ENCODE assay signal across 8 cellular contexts in the genomic region with DNA sequence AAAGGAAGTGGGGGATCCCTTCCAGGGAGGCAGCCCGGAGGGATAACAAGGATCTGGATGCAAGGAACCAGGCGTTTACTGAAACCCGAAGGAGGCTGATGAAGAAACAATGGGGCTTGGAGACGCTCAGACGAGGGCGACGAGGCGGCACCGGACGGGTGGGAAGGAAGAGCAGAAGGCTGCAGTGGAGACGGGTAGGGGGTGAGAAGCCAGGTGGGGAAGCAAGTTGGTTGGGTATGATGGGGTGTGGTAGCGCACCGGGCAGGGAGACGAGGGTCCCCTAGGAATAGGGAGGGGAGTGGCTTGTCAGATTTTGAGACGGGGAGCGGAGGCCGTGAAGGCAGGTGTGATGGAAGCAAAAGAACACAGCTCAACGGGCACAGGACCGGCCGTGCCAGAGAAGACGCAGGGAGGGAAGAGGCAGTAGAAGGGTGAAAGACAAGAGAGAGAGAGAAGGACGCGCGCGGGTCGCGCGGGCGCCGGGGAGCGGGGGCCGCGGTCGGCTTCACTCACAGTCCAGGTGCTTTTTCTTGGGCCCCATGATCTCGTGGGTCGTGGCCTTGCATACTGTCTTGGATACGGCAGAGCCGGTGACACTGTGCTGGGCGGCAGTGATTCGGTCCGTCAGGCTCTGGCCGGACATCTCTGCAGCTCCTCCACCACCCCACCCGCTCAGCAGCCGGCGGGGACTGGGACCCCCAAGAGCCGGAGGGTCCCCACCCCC. TPM values are rescaled to one million over a fixed set of nuclear protein-coding genes. Genes with fewer than 3 reads are reported as not detected.
DNase-seq lines count a peak whose midpoint lies in the region; ATAC-seq, FAIRE-seq and TF ChIP-seq lines count a peak whose summit lies in the region.

No MANE protein-coding gene starts in this region.

- H3K4me1 ChIP-seq in HepG2 (ENCODE audit: insufficient read depth, low read length), result peaks cover 38% of the 10 kb centered on the region

- peak overlapping the region; percentile 95 for H3K27ac Mint-ChIP-seq in activated B cell treated with CpG ODN at 0.5 μM for 24 hours

- no peak for TF ChIP-seq POLR2A in HepG2 (IDR thresholded peaks at IDR 0.05; ENCODE audit: insufficient read depth in 1 of 2, low read depth in 2 of 2, low read length in 2 of 2)

- WGBS in HepG2 (ENCODE audit: low lambda C conversion rate), result under 1% methylated on average over 35 of the region's 46 CpGs

- intact Hi-C loops in activated B cell treated with CpG ODN at 0.5 μM for 24 hours (cut with micrococcal nuclease), result loop anchor here (2.0 to 5.0 kb wide), 4 partner anchors 109 to 969 kb away; partner anchors contain the start of genes TMEM126B and TMEM135
- intact Hi-C loops in HepG2 (cut with micrococcal nuclease; ENCODE audit: unreplicated experiment), result loop anchor here (2.0 to 10.0 kb wide), 3 partner anchors 125 to 443 kb away; partner anchors contain the start of genes DLG2 and TMEM126B

- TF ChIP-seq RAD21 in HepG2 (CRISPR knock-in tag; IDR thresholded peaks at IDR 0.05), result no peak

- in situ Hi-C loops in KBM-7 (cut with MboI; ENCODE audit: low pct_unique_long_range_greater_than_20kb, low sequenced_read_pairs), result no loop called here
- in situ Hi-C loops in HepG2 (cut with HindIII; ENCODE audit: extremely low pct_ligation_motif_present, low pct_unique_long_range_greater_than_20kb), result no loop called here

- H3K36me3 Mint-ChIP-seq in activated B cell treated with CpG ODN at 0.5 μM for 24 hours (ENCODE audit: low read depth), result peaks cover 18% of the 10 kb centered on the region

- CTCF ChIA-PET in activated B cell treated with CpG ODN at 0.5 μM for 24 hours (lab: Charles Lee) (interaction anchor here (0.9 to 3.5 kb wide), 9 partner anchors 24 to 150 kb away, joined by 3 to 35 read pairs (median 5); no protein-coding TSS in a partner anchor), HepG2 (lab: Yijun Ruan, JAX; ENCODE audit: low intra/inter-chr PET ratio, low total read pairs) (no interaction called here)

- H3K4me2 ChIP-seq in HepG2 (ENCODE audit: low read depth, low read length), result peak overlapping the region; percentile 72

- POLR2A ChIA-PET in activated B cell treated with CpG ODN at 0.5 μM for 24 hours (lab: Charles Lee), result interaction anchor here (0.8 to 5.3 kb wide), 30 partner anchors 10 to 440 kb away, joined by 3 to 65 read pairs (median 6); partner anchors contain the start of genes EED, HIKESHI and TMEM126B
- POLR2A ChIA-PET in HepG2 (lab: Yijun Ruan, JAX), result interaction anchor here (0.7 to 2.2 kb wide), 22 partner anchors 13 to 969 kb away, joined by 3 to 11 read pairs (median 4); partner anchors contain the start of genes CCDC83, EED, TMEM126A and TMEM135

- no peaks in the 10 kb centered on the region for H3K27me3 Mint-ChIP-seq in activated B cell treated with CpG ODN at 0.5 μM for 24 hours

- no peaks in the 10 kb centered on the region for H3K36me3 ChIP-seq in HepG2 (replicated peaks in 1 of 2; ENCODE audit: control insufficient read depth in 1 of 2, insufficient read depth in 2 of 2, low read length in 2 of 2)

- no peaks in the 10 kb centered on the region for H3K9me3 Mint-ChIP-seq in activated B cell treated with CpG ODN at 0.5 μM for 24 hours

- peaks cover 42% of the 10 kb centered on the region for H4K20me1 ChIP-seq in HepG2 (ENCODE audit: insufficient read depth, low read length)

- ATAC-seq in GM21529 (IDR thresholded peaks at IDR 0.05; ENCODE audit: unreplicated experiment) (peak; percentile 12), activated B cell treated with CpG ODN at 0.5 μM for 24 hours (ENCODE audit: low read depth) (peak; percentile 30), HepG2 (peak; percentile 39)

- no peak for FAIRE-seq in HepG2 (lab: Jason Lieb, UNC)

- H3K27ac ChIP-seq in HepG2 (ENCODE audit: extremely low read length, insufficient read depth, low read length), result peak overlapping the region; percentile 76

- peaks cover 53% of the 10 kb centered on the region for H3K79me2 ChIP-seq in HepG2 (ENCODE audit: insufficient read depth, low read length)

- no TSS peak for BruUV-seq in HepG2 (replicated peaks; lab: Mats Ljungman, UMichigan)

- DNase-seq in ELR (ENCODE audit: low read depth) (peak; percentile 59), KBM-7 (peak; percentile 51), activated B cell treated with CpG ODN at 0.5 μM for 24 hours (peak; percentile 54), choroid plexus epithelial cell (ENCODE audit: low read depth) (no peak), HepG2 (ENCODE audit: low spot score) (peak; percentile 6), NCI-H1694 treated with DMSO at 0.1 percent for 48 hours (lab: John Stamatoyannopoulos, UW) (no peak)
- peak in 2 of 3 experiments; percentile 9 to 11 for DNase-seq in stimulated activated CD4-positive, alpha-beta T cell treated with anti-CD3 and anti-CD28 coated beads, TNF-alpha, amount 100 ng/mL, for 4 hours (ENCODE audit: low read depth in 3 of 3)

- peak overlapping the region; percentile 97 for H3K4me3 Mint-ChIP-seq in activated B cell treated with CpG ODN at 0.5 μM for 24 hours

- TF ChIP-seq EP300 in HepG2 (IDR thresholded peaks at IDR 0.05; ENCODE audit: low read depth in 2 of 2, low read length in 2 of 2), result no peak
- TF ChIP-seq EP300 in HepG2 (CRISPR knock-in tag; IDR thresholded peaks at IDR 0.05; ENCODE audit: borderline replicate concordance), result no peak

- peaks cover 0 to 5% of the 10 kb centered on the region in 2 experiments; a peak in 1 of 5 replicates for H3K27me3 ChIP-seq in HepG2 (ENCODE audit: control insufficient read depth in 1 of 2, insufficient read depth in 2 of 2, low read length in 2 of 2)

- no peak overlapping the region for H2AFZ ChIP-seq in HepG2 (ENCODE audit: low read length)

- H3K9ac ChIP-seq in HepG2 (ENCODE audit: insufficient read depth, low read depth, low read length), result peak overlapping the region; percentile 91

- TF ChIP-seq CTCF in activated B cell treated with CpG ODN at 0.5 μM for 24 hours (IDR thresholded peaks at IDR 0.05) (no peak), choroid plexus epithelial cell (conservative IDR thresholded peaks at IDR 0.05; ENCODE audit: low read depth, low read length) (no peak), HepG2 (CRISPR knock-in tag; IDR thresholded peaks at IDR 0.05) (no peak)

- H3K4me1 Mint-ChIP-seq in activated B cell treated with CpG ODN at 0.5 μM for 24 hours, result peaks cover 57% of the 10 kb centered on the region

- no peaks in the 10 kb centered on the region for H3K9me3 ChIP-seq in HepG2 (ENCODE audit: low read length)

- H3K4me3 ChIP-seq in choroid plexus epithelial cell (ENCODE audit: low read depth, low read length) (peak overlapping the region; percentile 93), HepG2 (replicated peaks in 1 of 3; ENCODE audit: insufficient read depth in 1 of 3, low read depth in 2 of 3, low read length in 3 of 3) (peak overlapping the region; percentile 82 to 99 (median 84))

TF ChIP-seq in HepG2, 621 proteins besides CTCF, POLR2A, EP300 and RAD21 (continues in another document):
- TF ChIP-seq SAP130 (CRISPR knock-in tag; IDR thresholded peaks at IDR 0.05; ENCODE audit: low read depth), result peak; percentile 60
- 0 out of 2 replicates have a peak, but pooled peaks have one; percentile 43 for TF ChIP-seq ZBTB38 (CRISPR knock-in tag; IDR thresholded peaks at IDR 0.05)
- TF ChIP-seq SMYD3 (CRISPR knock-in tag; IDR thresholded peaks at IDR 0.05), result no peak
- no peak for TF ChIP-seq ZNF678 (CRISPR knock-in tag; IDR thresholded peaks at IDR 0.05)
- TF ChIP-seq MXD3 (CRISPR knock-in tag; IDR thresholded peaks at IDR 0.05), result no peak
- 0 out of 2 replicates have a peak, but pooled peaks have one; percentile 25 for TF ChIP-seq ZNF556 (CRISPR knock-in tag; IDR thresholded peaks at IDR 0.05; ENCODE audit: borderline replicate concordance)

RNA-seq across cellular contexts. Expression of gene PICALM, which starts 0.6 kb away (rescaled TPM):
- total RNA-seq in activated B cell treated with CpG ODN at 0.5 μM for 24 hours, result 118 and 139 TPM in 2 replicates
- total RNA-seq in HepG2 (2016; rRNA removed; fragmentation: Illumina TruSeq; extraction: Trizol), result 97.6 and 122 TPM in 2 replicates
- 185 and 210 TPM in 2 replicates for total RNA-seq in HepG2 (2016; cell fraction: cytosol; rRNA removed; fragmentation: Illumina TruSeq; extraction: Trizol; ENCODE audit: low read depth)
- 99.5 and 114 TPM in 2 replicates for total RNA-seq in HepG2 (2016; cell fraction: insoluble cytoplasmic fraction; rRNA removed; fragmentation: Illumina TruSeq; extraction: Trizol)
- total RNA-seq in HepG2 (2016; cell fraction: membrane; rRNA removed; fragmentation: Illumina TruSeq; extraction: Trizol), result 78.0 and 99.1 TPM in 2 replicates
- 105 and 121 TPM in 2 replicates for total RNA-seq in HepG2 (2016; cell fraction: nucleus; rRNA removed; fragmentation: Illumina TruSeq; extraction: Trizol)
- polyA plus RNA-seq in HepG2 (2011; rRNA removed), result 148 and 154 TPM in 2 replicates
- 71.2 and 106 TPM in 2 replicates for polyA plus RNA-seq in HepG2 (2011; cell fraction: cytosol; rRNA removed)
- polyA plus RNA-seq in HepG2 (2011; cell fraction: nucleus; rRNA removed), result 84.2 and 123 TPM in 2 replicates
- 83.5 and 95.3 TPM in 2 replicates for polyA plus RNA-seq in HepG2 (2012)
- polyA plus RNA-seq in HepG2 (2016; cell fraction: cytosol; fragmentation: Illumina TruSeq; extraction: Trizol; ENCODE audit: low read depth), result 4.3 and 4.7 TPM in 2 replicates
- 105 and 110 TPM in 2 replicates for polyA plus RNA-seq in HepG2 (2016; cell fraction: insoluble cytoplasmic fraction; fragmentation: Illumina TruSeq; extraction: Trizol; ENCODE audit: low read depth)
- polyA plus RNA-seq in HepG2 (2016; cell fraction: membrane; fragmentation: Illumina TruSeq; extraction: Trizol; ENCODE audit: low read depth), result 15.5 and 17.4 TPM in 2 replicates
- 70.7 and 87.4 TPM in 2 replicates for polyA plus RNA-seq in HepG2 (2016; cell fraction: nucleus; fragmentation: Illumina TruSeq; extraction: Trizol; ENCODE audit: insufficient read depth, low read depth)
- polyA minus RNA-seq in HepG2 (2011; rRNA and poly(A)+ RNA removed; ENCODE audit: low replicate concordance), result 247 and 783 TPM in 2 replicates
- polyA minus RNA-seq in HepG2 (2011; cell fraction: cytosol; rRNA and poly(A)+ RNA removed), result 130 and 147 TPM in 2 replicates
- 306 and 365 TPM in 2 replicates for polyA minus RNA-seq in HepG2 (2011; cell fraction: nucleus; rRNA and poly(A)+ RNA removed)

Comparison
In these comparisons a context has a peak if more than half of its experiments do, and no peak if none do; other contexts are left out.
1. DNase-seq: peak in ELR (single experiment), KBM-7 (single experiment), activated B cell treated with CpG ODN at 0.5 μM for 24 hours (single experiment), HepG2 (single experiment) and stimulated activated CD4-positive, alpha-beta T cell treated with anti-CD3 and anti-CD28 coated beads, TNF-alpha, amount 100 ng/mL, for 4 hours (2 of 3); none in choroid plexus epithelial cell (single experiment) and NCI-H1694 treated with DMSO at 0.1 percent for 48 hours (single experiment).
2. Peak in every context shown above with its lines, with median percentiles within 50 percentile points of each other: ATAC-seq.